Comparison of ENCODE assay signal across 22 cellular contexts in the genomic region with DNA sequence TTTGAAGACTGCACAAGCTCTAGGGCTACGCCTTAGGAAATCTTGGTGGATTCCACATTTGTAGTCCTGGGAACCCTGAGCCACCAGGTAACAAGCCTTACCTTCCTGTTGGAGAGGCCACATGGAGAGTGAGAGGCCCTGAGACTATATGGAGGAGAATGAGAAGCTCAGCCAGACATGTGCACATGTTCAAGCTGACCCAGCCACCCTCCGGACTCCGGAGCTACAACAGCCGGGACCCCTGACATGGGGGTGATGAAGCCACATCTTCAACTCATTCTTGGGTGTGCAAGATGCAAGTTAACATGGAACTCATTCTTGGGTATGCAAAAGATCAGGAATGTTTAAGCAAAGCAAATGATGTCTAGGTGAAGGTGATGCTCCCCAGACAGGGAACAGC.
DNase-seq lines count a peak whose midpoint lies in the region; ATAC-seq, FAIRE-seq and TF ChIP-seq lines count a peak whose summit lies in the region.
"Had no signal": no experiment of that assay in that cellular context is flagged by ENCODE, and none has a peak within 500 bp of the region (broad histone marks: within the 10 kb centered on the region; RNA-seq: fewer than 3 reads in every experiment).

No MANE protein-coding gene starts in this region.

- H3K4me1 ChIP-seq in A549 = peaks cover 38% of the 10 kb centered on the region
- peaks cover 63% of the 10 kb centered on the region for H3K4me1 ChIP-seq in Karpas-422 (ENCODE audit: low read length)
- no peaks in the 10 kb centered on the region for H3K4me1 ChIP-seq in endothelial cell of umbilical vein (ENCODE audit: control insufficient read depth, extremely low read depth, insufficient read depth, low read length)
- H3K4me1 ChIP-seq in psoas muscle = peaks cover 38% of the 10 kb centered on the region
- H3K4me1 ChIP-seq: HAP-1 had no signal

- 88% methylated on average over 4 of the region's 4 CpGs for WGBS in A549 (ENCODE audit: missing lambda C conversion rate)
- WGBS in psoas muscle, 3 donors = 93 to 98% (median 94%) methylated on average over 4 of the region's 4 CpGs

- BruUV-seq in endothelial cell of umbilical vein (replicated peaks; lab: Mats Ljungman, UMichigan) = no TSS peak

- H3K4me3 ChIP-seq in A549 (no peak overlapping the region), Karpas-422 (ENCODE audit: low read length) (no peak overlapping the region), endothelial cell of umbilical vein (replicated peaks in 1 of 3; ENCODE audit: insufficient read depth in 1 of 3, low read depth in 1 of 3, low read length in 3 of 3) (no peak overlapping the region), psoas muscle (no peak overlapping the region)
- H3K4me3 ChIP-seq: GM12878, GM23248, HAP-1 had no signal

- no peak for FAIRE-seq in A549 (lab: Jason Lieb, UNC)
- FAIRE-seq in endothelial cell of umbilical vein (lab: Jason Lieb, UNC) = peak; percentile 4
- FAIRE-seq: GM12878 had no signal

- H3K9me1 ChIP-seq in endothelial cell of umbilical vein (replicated peaks; ENCODE audit: control insufficient read depth, extremely low read depth, insufficient read depth, low read length) = no peaks in the 10 kb centered on the region

- POLR2A ChIA-PET in A549 (lab: Yijun Ruan, JAX) (no interaction called here), endothelial cell of umbilical vein (lab: Charles Lee) (no interaction called here), WTC11 (lab: Charles Lee) (no interaction called here)

- H3K4me3 Mint-ChIP-seq in WTC11 = no peak overlapping the region
- H3K4me3 Mint-ChIP-seq: CD4-positive, CD25-positive, alpha-beta regulatory T cell; IgD-negative memory B cell had no signal

- dilution Hi-C loops in endothelial cell of umbilical vein (cut with MboI; ENCODE audit: extremely low pct_ligation_motif_present, low sequenced_read_pairs) = no loop called here

- TF ChIP-seq RAD21 in A549 (conservative IDR thresholded peaks at IDR 0.05 in 1 of 2, IDR thresholded peaks at IDR 0.05 in 1 of 2) = no peak

- no peaks in the 10 kb centered on the region for H3K9me2 ChIP-seq in Karpas-422 (replicated peaks; ENCODE audit: insufficient read depth, low read length)

- peaks cover 4% of the 10 kb centered on the region; the same call in 1 of the 2 replicates for H3K9me3 Mint-ChIP-seq in WTC11
- H3K9me3 Mint-ChIP-seq: CD4-positive, CD25-positive, alpha-beta regulatory T cell; IgD-negative memory B cell had no signal

- H3K79me2 ChIP-seq in Karpas-422 (ENCODE audit: low read length) (no peaks in the 10 kb centered on the region), endothelial cell of umbilical vein (ENCODE audit: control insufficient read depth, insufficient read depth, low read length) (no peaks in the 10 kb centered on the region)

- H3K27me3 ChIP-seq in Karpas-422 (ENCODE audit: low read length) (no peaks in the 10 kb centered on the region), endothelial cell of umbilical vein (ENCODE audit: control insufficient read depth in 2 of 2, insufficient read depth in 2 of 2, low read length in 2 of 2) (no peaks in the 10 kb centered on the region), psoas muscle (ENCODE audit: insufficient read depth in 3 of 3, low read length in 2 of 3) (no peaks in the 10 kb centered on the region)

- no peak overlapping the region for H3K27ac Mint-ChIP-seq in WTC11
- H3K27ac Mint-ChIP-seq: CD4-positive, CD25-positive, alpha-beta regulatory T cell had no signal

- intact Hi-C loops in endothelial cell of umbilical vein (cut with micrococcal nuclease) (no loop called here), psoas muscle (cut with DNase I) (no loop called here)

- no peaks in the 10 kb centered on the region; the same call in 1 of the 2 replicates for H3K27me3 Mint-ChIP-seq in WTC11 (ENCODE audit: low read depth)
- H3K27me3 Mint-ChIP-seq: CD4-positive, CD25-positive, alpha-beta regulatory T cell had no signal

- no peak for TF ChIP-seq CTCF in A549 (IDR thresholded peaks at IDR 0.05)
- TF ChIP-seq CTCF in endothelial cell of umbilical vein (IDR thresholded peaks at IDR 0.05; ENCODE audit: extremely low read depth in 1 of 2, insufficient read depth in 1 of 2, low read depth in 1 of 2, low read length in 2 of 2) = no peak
- no peak for TF ChIP-seq CTCF in psoas muscle (IDR thresholded peaks at IDR 0.05)
- no peak for TF ChIP-seq CTCF in WTC11 (IDR thresholded peaks at IDR 0.05)

- TF ChIP-seq POLR2A in A549 (IDR thresholded peaks at IDR 0.05; ENCODE audit: low read length) (no peak), endothelial cell of umbilical vein (IDR thresholded peaks at IDR 0.05; ENCODE audit: low read depth, low read length) (no peak), GM18505 (IDR thresholded peaks at IDR 0.05; ENCODE audit: borderline replicate concordance, extremely low read depth, insufficient read depth, insufficient read length) (no peak)

- no peak for DNase-seq in A549 (ENCODE audit: low read depth in 1 of 2, low spot score in 1 of 2)
- DNase-seq in Karpas-422 = no peak
- DNase-seq in endothelial cell of umbilical vein (ENCODE audit: low read depth, low spot score) = no peak
- no peak for DNase-seq in psoas muscle
- DNase-seq in WTC11 (ENCODE audit: low spot score) = no peak
- DNase-seq: CD4-positive, CD25-positive, alpha-beta regulatory T cell; COR-L47; DMS79; GM23248; MV-4-11; NCI-H1105 treated with DMSO at 0.1 percent for 48 hours; NCI-H2029 treated with DMSO at 0.1 percent for 48 hours; NCI-H226; NCI-H510A treated with DMSO at 0.1 percent for 48 hours; NCI-H748 treated with DMSO at 0.1 percent for 48 hours had no signal

- H3K4me1 Mint-ChIP-seq in WTC11 = no peaks in the 10 kb centered on the region
- H3K4me1 Mint-ChIP-seq: CD4-positive, CD25-positive, alpha-beta regulatory T cell had no signal

- H4K20me1 ChIP-seq in Karpas-422 (ENCODE audit: insufficient read depth, low read depth, low read length) (no peaks in the 10 kb centered on the region), endothelial cell of umbilical vein (replicated peaks; ENCODE audit: control insufficient read depth, extremely low read depth, insufficient read depth, low read length) (no peaks in the 10 kb centered on the region)

- no peak for TF ChIP-seq EP300 in A549 (IDR thresholded peaks at IDR 0.05)

- no peaks in the 10 kb centered on the region for H3K36me3 ChIP-seq in Karpas-422 (ENCODE audit: insufficient read depth, low read length)
- H3K36me3 ChIP-seq in endothelial cell of umbilical vein (ENCODE audit: control insufficient read depth in 2 of 2, extremely low read depth in 1 of 2, insufficient read depth in 2 of 2, low read length in 2 of 2) = no peaks in the 10 kb centered on the region
- H3K36me3 ChIP-seq in psoas muscle (ENCODE audit: insufficient read depth in 1 of 2, low read depth in 1 of 2) = no peaks in the 10 kb centered on the region
- H3K36me3 ChIP-seq: HAP-1 had no signal

- H3K27ac ChIP-seq in A549 (peak overlapping the region; percentile 63 to 77; a peak in 5 of 6 replicates), Karpas-422 (ENCODE audit: low read length) (peak overlapping the region; percentile 60), endothelial cell of umbilical vein (ENCODE audit: insufficient read depth, low read depth, low read length) (no peak overlapping the region), psoas muscle (peak overlapping the region; percentile 58)
- H3K27ac ChIP-seq: GM23248 had no signal

- H2AFZ ChIP-seq in Karpas-422 (ENCODE audit: low read length) = 0 out of 2 replicates have a peak overlapping the region, but pooled peaks have one; percentile 48
- no peak overlapping the region for H2AFZ ChIP-seq in endothelial cell of umbilical vein (ENCODE audit: low read depth, low read length)
- H2AFZ ChIP-seq: GM23248 had no signal

- H3K36me3 Mint-ChIP-seq in WTC11 = no peaks in the 10 kb centered on the region
- H3K36me3 Mint-ChIP-seq: CD4-positive, CD25-positive, alpha-beta regulatory T cell had no signal

- H3K9ac ChIP-seq in Karpas-422 (ENCODE audit: low read length) = peak overlapping the region; percentile 28; the same call in 1 of the 2 replicates
- no peak overlapping the region for H3K9ac ChIP-seq in endothelial cell of umbilical vein (replicated peaks; ENCODE audit: extremely low read depth, insufficient read depth, low read length)
- H3K9ac ChIP-seq: GM23248 had no signal

- ATAC-seq in A549 (no peak), psoas muscle (no peak), WTC11 (no peak), HG02852 (IDR thresholded peaks at IDR 0.05; ENCODE audit: unreplicated experiment) (no peak), HG02885 (IDR thresholded peaks at IDR 0.05; ENCODE audit: poor library complexity, unreplicated experiment) (no peak), GM18505 (IDR thresholded peaks at IDR 0.05; ENCODE audit: unreplicated experiment) (no peak)
- ATAC-seq: GM12878, Panc1 had no signal

- no peak overlapping the region for H3K4me2 ChIP-seq in A549
- H3K4me2 ChIP-seq in Karpas-422 (ENCODE audit: low read depth, low read length, poor library complexity, severe bottlenecking) = no peak overlapping the region
- H3K4me2 ChIP-seq in endothelial cell of umbilical vein (ENCODE audit: insufficient read depth, low read length) = no peak overlapping the region

- H3K9me3 ChIP-seq in A549 = no peaks in the 10 kb centered on the region
- H3K9me3 ChIP-seq in Karpas-422 (ENCODE audit: low read length) = no peaks in the 10 kb centered on the region
- no peaks in the 10 kb centered on the region for H3K9me3 ChIP-seq in endothelial cell of umbilical vein (replicated peaks; ENCODE audit: control insufficient read depth, insufficient read depth, low read length)
- no peaks in the 10 kb centered on the region for H3K9me3 ChIP-seq in psoas muscle
- H3K9me3 ChIP-seq: HAP-1 had no signal

- CTCF ChIA-PET in A549 (lab: Yijun Ruan, JAX) (no interaction called here), endothelial cell of umbilical vein (lab: Charles Lee) (no interaction called here), WTC11 (lab: Charles Lee) (no interaction called here)

TF ChIP-seq in A549, 52 proteins besides CTCF, POLR2A, EP300 and RAD21 (continues in another document):
- TF ChIP-seq ZC3H11A (IDR thresholded peaks at IDR 0.05) (no peak), JUNB (IDR thresholded peaks at IDR 0.05) (no peak), HOXA7 (CRISPR knock-in tag; IDR thresholded peaks at IDR 0.05) (no peak), SMC3 (IDR thresholded peaks at IDR 0.05) (no peak)

TF ChIP-seq in endothelial cell of umbilical vein, 7 proteins besides CTCF, POLR2A, EP300 and RAD21 (continues in another document):
- TF ChIP-seq EZH2 (IDR thresholded peaks at IDR 0.05; ENCODE audit: borderline replicate concordance, low read depth, low read length, severe bottlenecking) (no peak), POLR2AphosphoS5 (IDR thresholded peaks at IDR 0.05; ENCODE audit: insufficient read depth, low read depth, low read length) (no peak), JUN (IDR thresholded peaks at IDR 0.05; ENCODE audit: borderline replicate concordance, insufficient read depth, insufficient read length, low read depth) (no peak)
